1 cellular context compared by ENCODE assay signal in the genomic region with DNA sequence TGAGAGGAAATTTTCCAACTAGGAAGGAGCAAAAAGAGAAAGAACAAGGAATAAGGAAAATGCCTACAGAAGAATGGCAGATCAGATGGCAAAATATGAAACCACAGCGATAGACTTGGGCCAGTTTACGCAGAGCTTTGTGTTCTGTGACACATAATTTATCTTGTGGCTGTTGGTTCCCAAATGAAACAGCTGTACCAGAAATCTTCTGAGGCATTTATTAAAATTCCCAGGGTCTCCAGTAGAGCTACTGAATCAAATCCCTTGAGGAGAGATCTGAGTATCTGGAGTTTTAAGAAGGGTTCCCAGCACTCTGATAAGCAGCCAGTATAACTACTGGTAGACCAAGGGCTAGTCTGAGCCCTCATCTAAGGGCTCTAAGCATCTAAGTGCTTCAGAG.
TF ChIP-seq lines count a peak whose summit lies in the region.

No MANE protein-coding gene starts in this region.

TF ChIP-seq in GM12878, 131 proteins besides CTCF, POLR2A, EP300 and RAD21:
- no peak for TF ChIP-seq CREB1 (IDR thresholded peaks at IDR 0.05; ENCODE audit: low read depth)
- no peak for TF ChIP-seq GATAD2B (conservative IDR thresholded peaks at IDR 0.05; ENCODE audit: low read depth)
- no peak for TF ChIP-seq NFYA (IDR thresholded peaks at IDR 0.05; ENCODE audit: borderline replicate concordance, low read depth, low read length)
- TF ChIP-seq NR2C2 (IDR thresholded peaks at IDR 0.05; ENCODE audit: borderline replicate concordance, control insufficient read depth, insufficient read length, low read depth) = no peak
- no peak for TF ChIP-seq SRF (IDR thresholded peaks at IDR 0.05; ENCODE audit: low read depth in 2 of 2, low read length in 2 of 2)
- TF ChIP-seq, protein P1, sequence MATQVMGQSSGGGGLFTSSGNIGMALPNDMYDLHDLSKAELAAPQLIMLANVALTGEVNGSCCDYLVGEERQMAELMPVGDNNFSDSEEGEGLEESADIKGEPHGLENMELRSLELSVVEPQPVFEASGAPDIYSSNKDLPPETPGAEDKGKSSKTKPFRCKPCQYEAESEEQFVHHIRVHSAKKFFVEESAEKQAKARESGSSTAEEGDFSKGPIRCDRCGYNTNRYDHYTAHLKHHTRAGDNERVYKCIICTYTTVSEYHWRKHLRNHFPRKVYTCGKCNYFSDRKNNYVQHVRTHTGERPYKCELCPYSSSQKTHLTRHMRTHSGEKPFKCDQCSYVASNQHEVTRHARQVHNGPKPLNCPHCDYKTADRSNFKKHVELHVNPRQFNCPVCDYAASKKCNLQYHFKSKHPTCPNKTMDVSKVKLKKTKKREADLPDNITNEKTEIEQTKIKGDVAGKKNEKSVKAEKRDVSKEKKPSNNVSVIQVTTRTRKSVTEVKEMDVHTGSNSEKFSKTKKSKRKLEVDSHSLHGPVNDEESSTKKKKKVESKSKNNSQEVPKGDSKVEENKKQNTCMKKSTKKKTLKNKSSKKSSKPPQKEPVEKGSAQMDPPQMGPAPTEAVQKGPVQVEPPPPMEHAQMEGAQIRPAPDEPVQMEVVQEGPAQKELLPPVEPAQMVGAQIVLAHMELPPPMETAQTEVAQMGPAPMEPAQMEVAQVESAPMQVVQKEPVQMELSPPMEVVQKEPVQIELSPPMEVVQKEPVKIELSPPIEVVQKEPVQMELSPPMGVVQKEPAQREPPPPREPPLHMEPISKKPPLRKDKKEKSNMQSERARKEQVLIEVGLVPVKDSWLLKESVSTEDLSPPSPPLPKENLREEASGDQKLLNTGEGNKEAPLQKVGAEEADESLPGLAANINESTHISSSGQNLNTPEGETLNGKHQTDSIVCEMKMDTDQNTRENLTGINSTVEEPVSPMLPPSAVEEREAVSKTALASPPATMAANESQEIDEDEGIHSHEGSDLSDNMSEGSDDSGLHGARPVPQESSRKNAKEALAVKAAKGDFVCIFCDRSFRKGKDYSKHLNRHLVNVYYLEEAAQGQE (IDR thresholded peaks at IDR 0.05; ENCODE audit: low read depth, low read length) = no peak
- TF ChIP-seq CHD1 (IDR thresholded peaks at IDR 0.05; ENCODE audit: low read depth, low read length) = no peak
- no peak for TF ChIP-seq ZZZ3 (IDR thresholded peaks at IDR 0.05; ENCODE audit: control insufficient read depth, insufficient read length, low read depth)
- no peak for TF ChIP-seq WRNIP1 (IDR thresholded peaks at IDR 0.05; ENCODE audit: borderline replicate concordance, low read depth, low read length)
- no peak for TF ChIP-seq BCLAF1 (IDR thresholded peaks at IDR 0.05)
- TF ChIP-seq, protein P2, sequence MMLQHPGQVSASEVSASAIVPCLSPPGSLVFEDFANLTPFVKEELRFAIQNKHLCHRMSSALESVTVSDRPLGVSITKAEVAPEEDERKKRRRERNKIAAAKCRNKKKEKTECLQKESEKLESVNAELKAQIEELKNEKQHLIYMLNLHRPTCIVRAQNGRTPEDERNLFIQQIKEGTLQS (IDR thresholded peaks at IDR 0.05; ENCODE audit: borderline replicate concordance, extremely low read depth, low read depth, low read length) = no peak
- TF ChIP-seq ZSCAN29 (IDR thresholded peaks at IDR 0.05) = no peak
- no peak for TF ChIP-seq CBX3 (IDR thresholded peaks at IDR 0.05; ENCODE audit: borderline replicate concordance, low read depth)
- TF ChIP-seq SREBF2 (IDR thresholded peaks at IDR 0.05; ENCODE audit: low read length) = no peak
- no peak for TF ChIP-seq ZBED1 (IDR thresholded peaks at IDR 0.05; ENCODE audit: borderline replicate concordance)
- no peak for TF ChIP-seq MTA3 (IDR thresholded peaks at IDR 0.05; ENCODE audit: borderline replicate concordance, low read length)
- TF ChIP-seq, protein P3, sequence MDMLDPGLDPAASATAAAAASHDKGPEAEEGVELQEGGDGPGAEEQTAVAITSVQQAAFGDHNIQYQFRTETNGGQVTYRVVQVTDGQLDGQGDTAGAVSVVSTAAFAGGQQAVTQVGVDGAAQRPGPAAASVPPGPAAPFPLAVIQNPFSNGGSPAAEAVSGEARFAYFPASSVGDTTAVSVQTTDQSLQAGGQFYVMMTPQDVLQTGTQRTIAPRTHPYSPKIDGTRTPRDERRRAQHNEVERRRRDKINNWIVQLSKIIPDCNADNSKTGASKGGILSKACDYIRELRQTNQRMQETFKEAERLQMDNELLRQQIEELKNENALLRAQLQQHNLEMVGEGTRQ (IDR thresholded peaks at IDR 0.05; ENCODE audit: borderline replicate concordance, low read depth, low read length) = no peak
- no peak for TF ChIP-seq CHD2 (IDR thresholded peaks at IDR 0.05; ENCODE audit: borderline replicate concordance, low read depth, low read length)
TF ChIP-seq in GM12878: peak in this region for 0.
